ENCODE assay signal across 9 cellular contexts in the genomic region with DNA sequence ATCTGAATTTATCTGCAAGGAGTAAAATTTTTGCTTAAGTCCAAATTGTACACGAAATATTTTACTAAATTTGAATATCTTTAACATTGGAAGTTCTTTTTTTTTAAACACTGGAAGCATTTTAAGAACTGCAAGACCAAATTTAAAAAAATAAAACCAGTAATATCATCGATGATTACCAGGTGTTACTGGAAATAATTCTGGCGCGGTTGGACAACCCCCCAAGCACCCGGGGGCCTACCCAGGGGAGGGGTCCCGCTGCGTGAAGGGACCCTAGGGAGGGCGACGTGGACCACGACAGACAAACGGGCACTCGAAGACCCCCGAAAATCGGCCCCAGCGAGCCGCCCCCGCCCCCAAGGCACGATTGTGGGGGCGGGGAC. TPM values are rescaled to one million over a fixed set of nuclear protein-coding genes. Genes with fewer than 3 reads are reported as not detected.
DNase-seq lines count a peak whose midpoint lies in the region; ATAC-seq, FAIRE-seq and TF ChIP-seq lines count a peak whose summit lies in the region.
"Had no signal": no experiment of that assay in that cellular context is flagged by ENCODE, and none has a peak within 500 bp of the region (broad histone marks: within the 10 kb centered on the region; RNA-seq: fewer than 3 reads in every experiment).

No MANE protein-coding gene starts in this region.

- FAIRE-seq in endothelial cell of umbilical vein (lab: Jason Lieb, UNC): no peak

- intact Hi-C loops in CD4-positive, alpha-beta T cell (cut with DNase I, micrococcal nuclease): loop anchor here (1.0 to 10.0 kb wide), 3 partner anchors 11 to 864 kb away; partner anchors contain the start of genes DAZAP1 (in 1 of the 2), GAMT (in 1 of the 2), PLEKHJ1 (in 1 of the 2) and SF3A2 (in 1 of the 2)
- intact Hi-C loops in PC-9 (cut with micrococcal nuclease; ENCODE audit: unreplicated experiment) (no loop called here), endothelial cell of umbilical vein (cut with micrococcal nuclease) (loop anchor here (1.0 kb wide), 2 partner anchors 33 to 102 kb away; partner anchors contain the start of genes PLEKHJ1 and SF3A2)

- H3K79me2 ChIP-seq in PC-9 (ENCODE audit: low read depth) (peaks cover 43% of the 10 kb centered on the region), endothelial cell of umbilical vein (ENCODE audit: control insufficient read depth, insufficient read depth, low read length) (peaks cover 40% of the 10 kb centered on the region)

- no peaks in the 10 kb centered on the region for H3K27me3 Mint-ChIP-seq in CD4-positive, alpha-beta T cell

- no peak for TF ChIP-seq POLR2A in endothelial cell of umbilical vein (IDR thresholded peaks at IDR 0.05; ENCODE audit: low read depth, low read length)

- H3K9me3 Mint-ChIP-seq in CD4-positive, alpha-beta T cell: no peaks in the 10 kb centered on the region

- peaks cover 25% of the 10 kb centered on the region for H3K4me1 Mint-ChIP-seq in CD4-positive, alpha-beta T cell (ENCODE audit: low read depth)

- H3K4me3 ChIP-seq in PC-9: peak overlapping the region; percentile 83
- peak overlapping the region; percentile 58 to 86 (median 64) for H3K4me3 ChIP-seq in endothelial cell of umbilical vein (replicated peaks in 1 of 3; ENCODE audit: insufficient read depth in 1 of 3, low read depth in 1 of 3, low read length in 3 of 3)
- peak overlapping the region; percentile 94 to 99 for H3K4me3 ChIP-seq in neutrophil (ENCODE audit: low read depth in 1 of 2, low read length in 1 of 2)

- POLR2A ChIA-PET in CD4-positive, alpha-beta T cell (lab: Charles Lee): interaction anchor here (7.7 to 11.5 kb wide), 2 partner anchors 12 to 30 kb away, joined by 103 to 195 read pairs; partner anchors contain the start of genes JSRP1 and SF3A2
- POLR2A ChIA-PET in PC-9 (lab: Charles Lee; ENCODE audit: unreplicated experiment) (no interaction called here), endothelial cell of umbilical vein (lab: Charles Lee) (no interaction called here)

- H3K27ac ChIP-seq in CD4-positive, alpha-beta T cell (ENCODE audit: low read depth, low read length): peak overlapping the region; percentile 40
- H3K27ac ChIP-seq in PC-9 (no peak overlapping the region), endothelial cell of umbilical vein (ENCODE audit: insufficient read depth, low read depth, low read length) (no peak overlapping the region), neutrophil (peak overlapping the region; percentile 99)

- peak overlapping the region; percentile 75 for H3K4me2 ChIP-seq in PC-9
- peak overlapping the region; percentile 71 for H3K4me2 ChIP-seq in endothelial cell of umbilical vein (ENCODE audit: insufficient read depth, low read length)

- peak overlapping the region; percentile 97 for H3K4me3 Mint-ChIP-seq in CD4-positive, alpha-beta T cell

- peak overlapping the region; percentile 97 for H3K27ac Mint-ChIP-seq in CD4-positive, alpha-beta T cell

- no peak for DNase-seq in CD4-positive, alpha-beta T cell
- DNase-seq in PC-9 (no peak), endothelial cell of umbilical vein (ENCODE audit: low read depth, low spot score) (no peak), NCI-H82 treated with DMSO at 0.1 percent for 48 hours (lab: John Stamatoyannopoulos, UW; ENCODE audit: unreplicated experiment) (no peak), AML-193 (lab: John Stamatoyannopoulos, UW) (no peak)

- CTCF ChIA-PET in CD4-positive, alpha-beta T cell (lab: Charles Lee): no interaction called here
- CTCF ChIA-PET in PC-9 (lab: Charles Lee): no interaction called here
- CTCF ChIA-PET in endothelial cell of umbilical vein (lab: Charles Lee): no interaction called here

- peaks cover 42% of the 10 kb centered on the region for H3K36me3 Mint-ChIP-seq in CD4-positive, alpha-beta T cell (ENCODE audit: low read depth)

- TF ChIP-seq CTCF in CD4-positive, alpha-beta T cell (IDR thresholded peaks at IDR 0.05): no peak
- TF ChIP-seq CTCF in PC-9 (conservative IDR thresholded peaks at IDR 0.05): no peak
- no peak for TF ChIP-seq CTCF in endothelial cell of umbilical vein (IDR thresholded peaks at IDR 0.05; ENCODE audit: extremely low read depth in 1 of 2, insufficient read depth in 1 of 2, low read depth in 1 of 2, low read length in 2 of 2)
- TF ChIP-seq CTCF in neutrophil (IDR thresholded peaks at IDR 0.05): no peak

- BruUV-seq in PC-9 (replicated peaks; lab: Mats Ljungman, UMichigan): no TSS peak
- no TSS peak for BruUV-seq in endothelial cell of umbilical vein (replicated peaks; lab: Mats Ljungman, UMichigan)

- H3K9ac ChIP-seq in endothelial cell of umbilical vein (replicated peaks; ENCODE audit: extremely low read depth, insufficient read depth, low read length): peak overlapping the region; percentile 32

- H3K9me1 ChIP-seq in endothelial cell of umbilical vein (replicated peaks; ENCODE audit: control insufficient read depth, extremely low read depth, insufficient read depth, low read length): no peaks in the 10 kb centered on the region

- H3K27me3 ChIP-seq in CD4-positive, alpha-beta T cell (ENCODE audit: control insufficient read depth, insufficient read depth, low read length): no peaks in the 10 kb centered on the region
- H3K27me3 ChIP-seq in PC-9 (ENCODE audit: insufficient read depth, low read depth): no peaks in the 10 kb centered on the region
- no peaks in the 10 kb centered on the region for H3K27me3 ChIP-seq in endothelial cell of umbilical vein (ENCODE audit: control insufficient read depth in 2 of 2, insufficient read depth in 2 of 2, low read length in 2 of 2)
- H3K27me3 ChIP-seq in neutrophil: no peaks in the 10 kb centered on the region

- H3K36me3 ChIP-seq in PC-9 (ENCODE audit: low read depth) (0 out of 2 replicates have a peak, but pooled peaks cover 6% of the 10 kb centered on the region), endothelial cell of umbilical vein (ENCODE audit: control insufficient read depth in 2 of 2, extremely low read depth in 1 of 2, insufficient read depth in 2 of 2, low read length in 2 of 2) (peaks cover 2 to 11% of the 10 kb centered on the region in 2 experiments), neutrophil (peaks cover 29% of the 10 kb centered on the region)

- no peaks in the 10 kb centered on the region for H3K9me3 ChIP-seq in CD4-positive, alpha-beta T cell (ENCODE audit: control insufficient read depth, low read length)
- no peaks in the 10 kb centered on the region for H3K9me3 ChIP-seq in PC-9 (ENCODE audit: insufficient read depth, low read depth)
- H3K9me3 ChIP-seq in endothelial cell of umbilical vein (replicated peaks; ENCODE audit: control insufficient read depth, insufficient read depth, low read length): no peaks in the 10 kb centered on the region
- H3K9me3 ChIP-seq in neutrophil: no peaks in the 10 kb centered on the region

- H3F3A ChIP-seq in PC-9 (ENCODE audit: insufficient read depth, low read depth): peaks cover 25% of the 10 kb centered on the region

- peaks cover 15% of the 10 kb centered on the region; the same call in 1 of the 2 replicates for H3K4me1 ChIP-seq in PC-9 (replicated peaks; ENCODE audit: insufficient read depth)
- peaks cover 32% of the 10 kb centered on the region for H3K4me1 ChIP-seq in endothelial cell of umbilical vein (ENCODE audit: control insufficient read depth, extremely low read depth, insufficient read depth, low read length)
- peaks cover 76 to 78% of the 10 kb centered on the region in 2 experiments for H3K4me1 ChIP-seq in neutrophil (ENCODE audit: control insufficient read depth in 1 of 2, insufficient read depth in 1 of 2, low read depth in 1 of 2, low read length in 1 of 2)

- no peak for ATAC-seq in CD4-positive, alpha-beta T cell (ENCODE audit: poor library complexity)
- no peak for ATAC-seq in HG03469 (IDR thresholded peaks at IDR 0.05; ENCODE audit: unreplicated experiment)
- no peak for ATAC-seq in HG02981 (IDR thresholded peaks at IDR 0.05; ENCODE audit: unreplicated experiment)

- H2AFZ ChIP-seq in PC-9: peak overlapping the region; percentile 73
- peak overlapping the region; percentile 67 for H2AFZ ChIP-seq in endothelial cell of umbilical vein (ENCODE audit: low read depth, low read length)

- H3K9me2 ChIP-seq in PC-9 (ENCODE audit: insufficient read depth): no peaks in the 10 kb centered on the region

- H4K20me1 ChIP-seq in PC-9 (ENCODE audit: insufficient read depth) (peaks cover 28% of the 10 kb centered on the region), endothelial cell of umbilical vein (replicated peaks; ENCODE audit: control insufficient read depth, extremely low read depth, insufficient read depth, low read length) (no peaks in the 10 kb centered on the region)

- dilution Hi-C loops in endothelial cell of umbilical vein (cut with MboI; ENCODE audit: extremely low pct_ligation_motif_present, low sequenced_read_pairs): no loop called here

RNA-seq across cellular contexts. Expression of gene JSRP1, which starts 12.6 kb away (rescaled TPM):
- under 1 TPM; 0.56 to 0.58 TPM for total RNA-seq in CD4-positive, alpha-beta T cell
- total RNA-seq in PC-9 (2021) (1.1 and 1.4 TPM in 2 replicates), endothelial cell of umbilical vein (not detected in 2 replicates)
- polyA plus RNA-seq in endothelial cell of umbilical vein: not detected in 2 replicates
- not detected in 2 replicates for polyA plus RNA-seq in endothelial cell of umbilical vein (2011; cell fraction: cytosol; rRNA removed)
- polyA plus RNA-seq in endothelial cell of umbilical vein (2011; cell fraction: nucleus; rRNA removed): not detected in 2 replicates
- 0.21 TPM in 1 of 2 replicates, not detected in the other for polyA plus RNA-seq in endothelial cell of umbilical vein (2012)
- polyA minus RNA-seq in endothelial cell of umbilical vein: not detected in 2 replicates
- not detected for polyA minus RNA-seq in endothelial cell of umbilical vein (2011; cell fraction: cytosol; rRNA and poly(A)+ RNA removed)
- not detected in 2 replicates for polyA minus RNA-seq in endothelial cell of umbilical vein (2011; cell fraction: nucleus; rRNA and poly(A)+ RNA removed)

RNA-seq across cellular contexts. Expression of gene PEAK3, which starts 13.1 kb away (rescaled TPM):
- total RNA-seq in CD4-positive, alpha-beta T cell: not detected
- total RNA-seq in PC-9 (2021) (not detected in 2 replicates), endothelial cell of umbilical vein (not detected in 2 replicates)
- polyA plus RNA-seq in endothelial cell of umbilical vein: 0.03 TPM in 1 of 2 replicates, not detected in the other
- not detected in 2 replicates for polyA plus RNA-seq in endothelial cell of umbilical vein (2011; cell fraction: cytosol; rRNA removed)
- not detected in 2 replicates for polyA plus RNA-seq in endothelial cell of umbilical vein (2011; cell fraction: nucleus; rRNA removed)
- not detected in 2 replicates for polyA plus RNA-seq in endothelial cell of umbilical vein (2012)
- polyA minus RNA-seq in endothelial cell of umbilical vein: not detected in 2 replicates
- not detected for polyA minus RNA-seq in endothelial cell of umbilical vein (2011; cell fraction: cytosol; rRNA and poly(A)+ RNA removed)
- not detected in 2 replicates for polyA minus RNA-seq in endothelial cell of umbilical vein (2011; cell fraction: nucleus; rRNA and poly(A)+ RNA removed)
- total RNA-seq: SK-MEL-5 had no signal

RNA-seq across cellular contexts. Expression of gene AMH, which starts 19.7 kb away (rescaled TPM):
- total RNA-seq in CD4-positive, alpha-beta T cell: 1 to 10 TPM; 3.3 to 3.5 TPM
- total RNA-seq in PC-9 (2021) (6.9 and 8.1 TPM in 2 replicates), endothelial cell of umbilical vein (7.5 and 9.6 TPM in 2 replicates)
- 3.3 and 4.3 TPM in 2 replicates for polyA plus RNA-seq in endothelial cell of umbilical vein
- polyA plus RNA-seq in endothelial cell of umbilical vein (2011; cell fraction: cytosol; rRNA removed): 0.37 and 0.86 TPM in 2 replicates
- 22.0 and 22.7 TPM in 2 replicates for polyA plus RNA-seq in endothelial cell of umbilical vein (2011; cell fraction: nucleus; rRNA removed)
- 1.9 and 2.9 TPM in 2 replicates for polyA plus RNA-seq in endothelial cell of umbilical vein (2012)
- 0.80 and 0.98 TPM in 2 replicates for polyA minus RNA-seq in endothelial cell of umbilical vein
- 3.6 TPM for polyA minus RNA-seq in endothelial cell of umbilical vein (2011; cell fraction: cytosol; rRNA and poly(A)+ RNA removed)
- 4.2 and 6.6 TPM in 2 replicates for polyA minus RNA-seq in endothelial cell of umbilical vein (2011; cell fraction: nucleus; rRNA and poly(A)+ RNA removed)

RNA-seq across cellular contexts. Expression of gene SF3A2, which starts 32.2 kb away (rescaled TPM):
- total RNA-seq in CD4-positive, alpha-beta T cell: 100 to 1,000 TPM; 186 to 194 TPM
- 73.5 and 83.0 TPM in 2 replicates for total RNA-seq in PC-9 (2021)
- total RNA-seq in endothelial cell of umbilical vein: 140 and 164 TPM in 2 replicates
- 19.1 and 21.5 TPM in 2 replicates for polyA plus RNA-seq in endothelial cell of umbilical vein
- polyA plus RNA-seq in endothelial cell of umbilical vein (2011; cell fraction: cytosol; rRNA removed): 37.2 and 46.9 TPM in 2 replicates
- polyA plus RNA-seq in endothelial cell of umbilical vein (2011; cell fraction: nucleus; rRNA removed): 97.6 and 105 TPM in 2 replicates
- polyA plus RNA-seq in endothelial cell of umbilical vein (2012): 94.8 and 130 TPM in 2 replicates
- polyA minus RNA-seq in endothelial cell of umbilical vein: 27.4 and 29.2 TPM in 2 replicates
- polyA minus RNA-seq in endothelial cell of umbilical vein (2011; cell fraction: cytosol; rRNA and poly(A)+ RNA removed): 44.2 TPM
- polyA minus RNA-seq in endothelial cell of umbilical vein (2011; cell fraction: nucleus; rRNA and poly(A)+ RNA removed): 50.4 and 106 TPM in 2 replicates

RNA-seq across cellular contexts. Expression of gene PLEKHJ1, which starts 32.7 kb away (rescaled TPM):
- total RNA-seq in CD4-positive, alpha-beta T cell: 10 to 100 TPM; 21.4 to 23.2 TPM
- total RNA-seq in PC-9 (2021): 38.6 and 45.9 TPM in 2 replicates
- total RNA-seq in endothelial cell of umbilical vein: 73.4 and 82.4 TPM in 2 replicates
- 115 and 125 TPM in 2 replicates for polyA plus RNA-seq in endothelial cell of umbilical vein
- polyA plus RNA-seq in endothelial cell of umbilical vein (2011; cell fraction: cytosol; rRNA removed): 63.1 and 87.2 TPM in 2 replicates
- polyA plus RNA-seq in endothelial cell of umbilical vein (2011; cell fraction: nucleus; rRNA removed): 104 and 112 TPM in 2 replicates
- polyA plus RNA-seq in endothelial cell of umbilical vein (2012): 53.4 and 75.6 TPM in 2 replicates
- polyA minus RNA-seq in endothelial cell of umbilical vein: 30.6 and 42.7 TPM in 2 replicates
- 21.8 TPM for polyA minus RNA-seq in endothelial cell of umbilical vein (2011; cell fraction: cytosol; rRNA and poly(A)+ RNA removed)
- 15.4 and 15.6 TPM in 2 replicates for polyA minus RNA-seq in endothelial cell of umbilical vein (2011; cell fraction: nucleus; rRNA and poly(A)+ RNA removed)

Comparison
In these comparisons a context has a peak if more than half of its experiments do, and no peak if none do; other contexts are left out.
1. H3K27ac ChIP-seq: peak in CD4-positive, alpha-beta T cell (single experiment) and neutrophil (single experiment); none in PC-9 (single experiment) and endothelial cell of umbilical vein (single experiment).
2. Peak in every context shown above with its lines, with median percentiles within 50 percentile points of each other: H3K4me3 ChIP-seq.